In the genomic region with DNA sequence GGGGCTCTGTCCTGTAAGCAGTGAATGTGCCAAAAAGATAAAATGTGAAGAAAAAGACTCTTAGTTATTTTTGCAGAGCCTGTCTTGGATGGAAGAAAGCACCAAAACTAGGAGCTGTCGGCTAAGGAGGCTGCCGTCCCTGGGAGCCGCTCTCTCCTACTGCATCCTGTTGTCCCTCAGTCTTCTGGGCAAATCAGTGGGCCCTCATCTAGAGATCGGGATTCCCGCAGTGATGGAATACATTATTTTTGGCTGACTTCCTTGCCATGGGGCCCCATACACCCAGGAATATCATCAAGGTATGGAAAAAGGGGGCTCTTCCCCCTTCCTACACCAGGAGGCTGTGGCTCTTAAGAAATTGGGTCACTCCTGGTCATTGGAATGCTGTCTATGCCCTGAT, we compare ENCODE assay signal across 38 cellular contexts. TPM values are rescaled to one million over a fixed set of nuclear protein-coding genes. Genes with fewer than 3 reads are reported as not detected.
"Had no signal": no experiment of that assay in that cellular context is flagged by ENCODE, and none has a peak within 500 bp of the region (broad histone marks: within the 10 kb centered on the region; RNA-seq: fewer than 3 reads in every experiment).

No MANE protein-coding gene starts in this region.

- H3K9me3 Mint-ChIP-seq: activated B cell treated with CpG ODN at 0.5 μM for 24 hours; activated CD4-positive, alpha-beta memory T cell treated with anti-CD3 and anti-CD28 coated beads for 36 hours; activated CD4-positive, alpha-beta T cell treated with anti-CD3 and anti-CD28 coated beads, Interleukin-2, amount 10 ng/mL, durations not matched to agents 24 days and 14 days; activated CD8-positive, alpha-beta T cell treated with anti-CD3 and anti-CD28 coated beads for 36 hours; activated naive CD4-positive, alpha-beta T cell treated with anti-CD3 and anti-CD28 coated beads for 36 hours; activated naive CD4-positive, alpha-beta T cell treated with anti-CD3 and anti-CD28 coated beads, Interleukin-2, amount 50 U/mL, for 72 hours; activated naive CD8-positive, alpha-beta T cell treated with anti-CD3 and anti-CD28 coated beads for 36 hours; activated T-cell treated with anti-CD3 and anti-CD28 coated beads, Interleukin-2, amount 50 U/mL, for 4 hours; activated T-cell treated with anti-CD3 and anti-CD28 coated beads, Interleukin-2, amount 50 U/mL, for 72 hours; activated T-helper 1 cell treated with anti-CD3 and anti-CD28 coated beads, Interleukin-12 subunit alpha, Interleukin-12 subunit beta, Interleukin-2, Interleukin-4 antibody, amounts not matched to agents 30 ng/mL and 10 ng/mL and 1 ng/mL, durations not matched to agents 14 hours and 24 hours and 36 hours; activated T-helper 17 cell treated with anti-CD3 and anti-CD28 coated beads, Interleukin-2, amount 50 U/mL, for 72 hours; T-helper 1 cell treated with Interleukin-12 subunit alpha and Interleukin-12 subunit beta and Interleukin-4 antibody, amounts not matched to agents 30 μg/mL and 1 μg/mL, for 36 hours; T-helper 2 cell treated with Interferon-gamma antibody and Interleukin-4, amounts not matched to agents 5 μg/mL and 100 μg/mL, for 36 hours had no signal

- DNase-seq: activated B cell treated with CpG ODN at 0.5 μM for 24 hours; activated CD4-positive, alpha-beta T cell treated with anti-CD3 and anti-CD28 coated beads for 4 hours; activated CD4-positive, alpha-beta T cell treated with anti-CD3 and anti-CD28 coated beads, Interleukin-2, amount 10 ng/mL, durations not matched to agents 24 days and 14 days; activated CD4-positive, alpha-beta T cell treated with anti-CD3 and anti-CD28 coated beads, Interleukin-2, amount 50 U/mL, for 1 hour; activated CD4-positive, alpha-beta T cell treated with anti-CD3 and anti-CD28 coated beads, Interleukin-2, amount 50 U/mL, for 4 hours; activated CD4-positive, CD25-positive, alpha-beta regulatory T cell treated with anti-CD3 and anti-CD28 coated beads, Interleukin-2, amount 50 U/mL, for 72 hours; activated CD8-positive, alpha-beta memory T cell treated with anti-CD3 and anti-CD28 coated beads, Interleukin-2, amount 50 U/mL, for 4 hours; activated CD8-positive, alpha-beta T cell treated with anti-CD3 and anti-CD28 coated beads for 36 hours; activated effector memory CD4-positive, alpha-beta T cell treated with anti-CD3 and anti-CD28 coated beads, Interleukin-2, amount 50 U/mL, for 16 hours; activated gamma-delta T cell treated with Interleukin-2 at 50 U/mL for 16 hours; activated naive CD4-positive, alpha-beta T cell; activated naive CD4-positive, alpha-beta T cell treated with anti-CD3 and anti-CD28 coated beads for 36 hours; activated naive CD4-positive, alpha-beta T cell treated with anti-CD3 and anti-CD28 coated beads, Interleukin-2, amount 50 U/mL, for 16 hours; activated naive CD8-positive, alpha-beta T cell treated with anti-CD3 and anti-CD28 coated beads for 36 hours; activated T-cell treated with anti-CD3 and anti-CD28 coated beads for 4 hours; activated T-cell treated with anti-CD3 and anti-CD28 coated beads, Interleukin-2, amount 50 U/mL, for 1 hour; activated T-cell treated with anti-CD3 and anti-CD28 coated beads, Interleukin-2, amount 50 U/mL, for 4 hours; activated T-cell treated with anti-CD3 and anti-CD28 coated beads, Interleukin-2, amount 50 U/mL, for 72 hours; adrenal gland; amniotic stem cell; aorta; body of pancreas; brain microvascular endothelial cell; central memory CD4-positive, alpha-beta T cell; T-helper 9 cell had no signal

- H3K4me1 ChIP-seq: adrenal gland, body of pancreas, breast epithelium had no signal

- ATAC-seq: activated CD8-positive, alpha-beta T cell treated with anti-CD3 and anti-CD28 coated beads for 36 hours; body of pancreas had no signal

- H3K27ac ChIP-seq: adrenal gland, body of pancreas, brain microvascular endothelial cell, breast epithelium, VCaP had no signal

- H3K27ac Mint-ChIP-seq: activated B cell treated with CpG ODN at 0.5 μM for 24 hours; activated CD4-positive, alpha-beta memory T cell treated with anti-CD3 and anti-CD28 coated beads for 36 hours; activated CD4-positive, alpha-beta T cell treated with anti-CD3 and anti-CD28 coated beads, Interleukin-2, amount 10 ng/mL, durations not matched to agents 24 days and 14 days; activated CD8-positive, alpha-beta T cell treated with anti-CD3 and anti-CD28 coated beads for 36 hours; activated naive CD4-positive, alpha-beta T cell treated with anti-CD3 and anti-CD28 coated beads for 36 hours; activated naive CD4-positive, alpha-beta T cell treated with anti-CD3 and anti-CD28 coated beads, Interleukin-2, amount 50 U/mL, for 72 hours; activated naive CD8-positive, alpha-beta T cell treated with anti-CD3 and anti-CD28 coated beads for 36 hours; activated T-cell treated with anti-CD3 and anti-CD28 coated beads, Interleukin-2, amount 50 U/mL, for 72 hours; activated T-helper 1 cell treated with anti-CD3 and anti-CD28 coated beads, Interleukin-12 subunit alpha, Interleukin-12 subunit beta, Interleukin-2, Interleukin-4 antibody, amounts not matched to agents 30 ng/mL and 10 ng/mL and 1 ng/mL, durations not matched to agents 14 hours and 24 hours and 36 hours; activated T-helper 17 cell treated with anti-CD3 and anti-CD28 coated beads, Interleukin-2, amount 50 U/mL, for 72 hours; T-helper 1 cell treated with Interleukin-12 subunit alpha and Interleukin-12 subunit beta and Interleukin-4 antibody, amounts not matched to agents 30 μg/mL and 1 μg/mL, for 36 hours; T-helper 2 cell treated with Interferon-gamma antibody and Interleukin-4, amounts not matched to agents 5 μg/mL and 100 μg/mL, for 36 hours had no signal

- H3K4me3 Mint-ChIP-seq: activated B cell treated with CpG ODN at 0.5 μM for 24 hours; activated CD4-positive, alpha-beta memory T cell treated with anti-CD3 and anti-CD28 coated beads for 36 hours; activated CD4-positive, alpha-beta T cell treated with anti-CD3 and anti-CD28 coated beads, Interleukin-2, amount 10 ng/mL, durations not matched to agents 24 days and 14 days; activated CD8-positive, alpha-beta T cell treated with anti-CD3 and anti-CD28 coated beads for 36 hours; activated naive CD4-positive, alpha-beta T cell treated with anti-CD3 and anti-CD28 coated beads for 36 hours; activated naive CD8-positive, alpha-beta T cell treated with anti-CD3 and anti-CD28 coated beads for 36 hours; activated T-cell treated with anti-CD3 and anti-CD28 coated beads, Interleukin-2, amount 50 U/mL, for 4 hours; activated T-cell treated with anti-CD3 and anti-CD28 coated beads, Interleukin-2, amount 50 U/mL, for 72 hours; activated T-helper 1 cell treated with anti-CD3 and anti-CD28 coated beads, Interleukin-12 subunit alpha, Interleukin-12 subunit beta, Interleukin-2, Interleukin-4 antibody, amounts not matched to agents 30 ng/mL and 10 ng/mL and 1 ng/mL, durations not matched to agents 14 hours and 24 hours and 36 hours; activated T-helper 17 cell treated with anti-CD3 and anti-CD28 coated beads, Interleukin-2, amount 50 U/mL, for 72 hours; T-helper 1 cell treated with Interleukin-12 subunit alpha and Interleukin-12 subunit beta and Interleukin-4 antibody, amounts not matched to agents 30 μg/mL and 1 μg/mL, for 36 hours; T-helper 2 cell treated with Interferon-gamma antibody and Interleukin-4, amounts not matched to agents 5 μg/mL and 100 μg/mL, for 36 hours had no signal

- H3K9me3 ChIP-seq: adrenal gland, body of pancreas, breast epithelium had no signal

- H3K4me3 ChIP-seq: adrenal gland, body of pancreas, breast epithelium had no signal

- H3K27me3 ChIP-seq: body of pancreas, brain microvascular endothelial cell, breast epithelium had no signal

- H3K36me3 ChIP-seq: adrenal gland, brain microvascular endothelial cell, breast epithelium had no signal

- H3K36me3 Mint-ChIP-seq: activated CD4-positive, alpha-beta memory T cell treated with anti-CD3 and anti-CD28 coated beads for 36 hours; activated naive CD4-positive, alpha-beta T cell treated with anti-CD3 and anti-CD28 coated beads, Interleukin-2, amount 50 U/mL, for 72 hours; activated naive CD8-positive, alpha-beta T cell treated with anti-CD3 and anti-CD28 coated beads for 36 hours had no signal

- H3K4me1 Mint-ChIP-seq: activated B cell treated with CpG ODN at 0.5 μM for 24 hours; activated CD4-positive, alpha-beta T cell treated with anti-CD3 and anti-CD28 coated beads, Interleukin-2, amount 10 ng/mL, durations not matched to agents 24 days and 14 days; activated naive CD8-positive, alpha-beta T cell treated with anti-CD3 and anti-CD28 coated beads for 36 hours had no signal

- FAIRE-seq: astrocyte, TTC549 had no signal

RNA-seq across cellular contexts. Expression of a gene that starts 3.2 kb away (rescaled TPM):
- total RNA-seq: activated B cell treated with CpG ODN at 0.5 μM for 24 hours; activated CD4-positive, alpha-beta memory T cell treated with anti-CD3 and anti-CD28 coated beads for 36 hours; activated CD4-positive, alpha-beta T cell treated with anti-CD3 and anti-CD28 coated beads, Interleukin-2, amount 10 ng/mL, durations not matched to agents 24 days and 14 days; activated CD8-positive, alpha-beta memory T cell treated with anti-CD3 and anti-CD28 coated beads for 36 hours; activated CD8-positive, alpha-beta T cell treated with anti-CD3 and anti-CD28 coated beads for 36 hours; activated naive CD4-positive, alpha-beta T cell treated with anti-CD3 and anti-CD28 coated beads for 36 hours; activated naive CD4-positive, alpha-beta T cell treated with anti-CD3 and anti-CD28 coated beads, Interleukin-2, amount 50 U/mL, for 72 hours; activated naive CD8-positive, alpha-beta T cell treated with anti-CD3 and anti-CD28 coated beads for 36 hours; activated T-cell treated with anti-CD3 and anti-CD28 coated beads, Interleukin-2, amount 50 U/mL, for 4 hours; activated T-cell treated with anti-CD3 and anti-CD28 coated beads, Interleukin-2, amount 50 U/mL, for 72 hours; activated T-helper 1 cell treated with anti-CD3 and anti-CD28 coated beads, Interleukin-12 subunit alpha, Interleukin-12 subunit beta, Interleukin-2, Interleukin-4 antibody, amounts not matched to agents 30 ng/mL and 10 ng/mL and 1 ng/mL, durations not matched to agents 14 hours and 24 hours and 36 hours; activated T-helper 17 cell treated with anti-CD3 and anti-CD28 coated beads, Interleukin-2, amount 50 U/mL, for 72 hours; adrenal gland; aorta; astrocyte; body of pancreas; breast epithelium; cardiac septum; cerebellum had no signal
- polyA plus RNA-seq: adrenal gland, aorta had no signal

RNA-seq across cellular contexts. Expression of a gene that starts 37.0 kb away (rescaled TPM):
- total RNA-seq: activated B cell treated with CpG ODN at 0.5 μM for 24 hours; activated CD4-positive, alpha-beta memory T cell treated with anti-CD3 and anti-CD28 coated beads for 36 hours; activated CD4-positive, alpha-beta T cell treated with anti-CD3 and anti-CD28 coated beads, Interleukin-2, amount 10 ng/mL, durations not matched to agents 24 days and 14 days; activated CD8-positive, alpha-beta memory T cell treated with anti-CD3 and anti-CD28 coated beads for 36 hours; activated CD8-positive, alpha-beta T cell treated with anti-CD3 and anti-CD28 coated beads for 36 hours; activated naive CD4-positive, alpha-beta T cell treated with anti-CD3 and anti-CD28 coated beads for 36 hours; activated naive CD4-positive, alpha-beta T cell treated with anti-CD3 and anti-CD28 coated beads, Interleukin-2, amount 50 U/mL, for 72 hours; activated naive CD8-positive, alpha-beta T cell treated with anti-CD3 and anti-CD28 coated beads for 36 hours; activated T-cell treated with anti-CD3 and anti-CD28 coated beads, Interleukin-2, amount 50 U/mL, for 4 hours; activated T-cell treated with anti-CD3 and anti-CD28 coated beads, Interleukin-2, amount 50 U/mL, for 72 hours; activated T-helper 1 cell treated with anti-CD3 and anti-CD28 coated beads, Interleukin-12 subunit alpha, Interleukin-12 subunit beta, Interleukin-2, Interleukin-4 antibody, amounts not matched to agents 30 ng/mL and 10 ng/mL and 1 ng/mL, durations not matched to agents 14 hours and 24 hours and 36 hours; activated T-helper 17 cell treated with anti-CD3 and anti-CD28 coated beads, Interleukin-2, amount 50 U/mL, for 72 hours; adrenal gland; aorta; astrocyte; body of pancreas; breast epithelium; cardiac septum; cerebellum had no signal
- polyA plus RNA-seq: adrenal gland, aorta had no signal
